ENCODE assay signal across 8 cellular contexts in the genomic region with DNA sequence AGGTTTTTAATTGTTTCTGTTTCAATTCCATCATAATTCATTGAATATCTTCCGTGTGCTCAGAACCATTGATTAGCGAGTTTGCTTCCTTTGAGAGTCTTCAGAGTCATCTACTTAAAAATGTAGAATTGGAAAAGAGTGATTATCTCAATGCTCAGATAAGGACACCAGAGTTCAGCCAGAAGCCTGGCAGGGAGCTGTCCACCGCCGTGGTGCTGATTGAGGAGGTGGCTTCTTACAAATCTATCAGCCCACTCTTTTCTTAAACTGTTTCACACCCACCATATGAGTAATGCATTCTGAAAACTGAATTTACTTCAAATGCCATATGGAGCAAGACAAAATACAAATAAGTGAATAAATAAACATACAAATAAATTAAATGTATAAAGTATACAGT.
DNase-seq lines count a peak whose midpoint lies in the region; ATAC-seq, FAIRE-seq and TF ChIP-seq lines count a peak whose summit lies in the region.

No MANE protein-coding gene starts in this region.

- TF ChIP-seq POLR2A in GM12878 (IDR thresholded peaks at IDR 0.05; ENCODE audit: low read depth, low read length) (no peak), right lobe of liver (IDR thresholded peaks at IDR 0.05) (no peak)

- TF ChIP-seq RAD21 in Ishikawa (IDR thresholded peaks at IDR 0.05; ENCODE audit: low read depth): no peak
- no peak for TF ChIP-seq RAD21 in GM12878 (IDR thresholded peaks at IDR 0.05; ENCODE audit: insufficient read depth, low read depth, low read length)

- CTCF ChIA-PET in GM12878 (lab: Yijun Ruan, JAX): no interaction called here

- TF ChIP-seq EP300 in Ishikawa (IDR thresholded peaks at IDR 0.05; ENCODE audit: borderline replicate concordance) (no peak), GM12878 (IDR thresholded peaks at IDR 0.05; ENCODE audit: borderline replicate concordance in 1 of 2, control insufficient read depth in 1 of 2, low read depth in 2 of 2, low read length in 2 of 2) (no peak)

- no peak overlapping the region for H3K4me2 ChIP-seq in GM12878 (ENCODE audit: control insufficient read depth, insufficient read depth)

- 0% methylated on average over 4 of the region's 4 CpGs for WGBS in GM12878 (ENCODE audit: insufficient coverage, insufficient replicate concordance, low lambda C conversion rate, missing lambda C conversion rate)
- WGBS in right lobe of liver (ENCODE audit: insufficient coverage, low coverage, low lambda C conversion rate, missing lambda C conversion rate): 35% methylated on average over 4 of the region's 4 CpGs

- no peaks in the 10 kb centered on the region for H4K20me1 ChIP-seq in GM12878 (ENCODE audit: control insufficient read depth, insufficient read depth)

- no peak for FAIRE-seq in GM12878 (lab: Jason Lieb, UNC)

- SMC1A ChIA-PET in GM12878 (lab: Charles Lee; ENCODE audit: uncharacterized antibody, unreplicated experiment): no interaction called here

- intact Hi-C loops in GM12878 (cut with micrococcal nuclease; ENCODE audit: unreplicated experiment): no loop called here
- intact Hi-C loops in right lobe of liver (cut with DNase I): no loop called here

- DNase-seq in AG10803 (ENCODE audit: low read depth) (peak; percentile 49), GM12878 (ENCODE audit: low read depth, low spot score) (no peak), right lobe of liver (peak in 1 of 3 donors; percentile 51), NCI-H2171 treated with DMSO at 0.1 percent for 48 hours (lab: John Stamatoyannopoulos, UW) (no peak), germinal center (ENCODE audit: low spot score) (no peak), NCI-H2107 (lab: John Stamatoyannopoulos, UW) (no peak)

- H3K27me3 ChIP-seq in GM12878 (replicated peaks in 1 of 2; ENCODE audit: control insufficient read depth in 2 of 2, insufficient read depth in 2 of 2, low read length in 1 of 2) (no peaks in the 10 kb centered on the region), right lobe of liver (no peaks in the 10 kb centered on the region)

- no peaks in the 10 kb centered on the region for H3K4me1 ChIP-seq in GM12878 (ENCODE audit: control insufficient read depth, insufficient read depth, low read length)
- H3K4me1 ChIP-seq in right lobe of liver: no peaks in the 10 kb centered on the region

- no peak overlapping the region for H2AFZ ChIP-seq in GM12878 (ENCODE audit: control insufficient read depth, low read depth, low read length)

- no peak overlapping the region for H3K27ac ChIP-seq in GM12878 (ENCODE audit: control insufficient read depth, insufficient read depth)
- H3K27ac ChIP-seq in right lobe of liver: no peak overlapping the region

- no TSS peak for BruUV-seq in GM12878 (replicated peaks; lab: Mats Ljungman, UMichigan)

- no peak overlapping the region for H3K9ac ChIP-seq in GM12878 (ENCODE audit: control insufficient read depth, insufficient read depth, low read length)

- POLR2A ChIA-PET in GM12878 (lab: Charles Lee): no interaction called here

- RAD21 ChIA-PET in GM12878 (lab: Charles Lee; ENCODE audit: unreplicated experiment): no interaction called here

- in situ Hi-C loops in GM12878 (cut with MboI): no loop called here

- H3K4me3 ChIP-seq in AG10803 (ENCODE audit: low read length) (no peak overlapping the region), GM12878 (no peak overlapping the region), right lobe of liver (no peak overlapping the region)

- ATAC-seq in GM12878 (no peak), right lobe of liver (peak in 3 of 4 donors; percentile 45 to 47 (median 47)), GM19463 (IDR thresholded peaks at IDR 0.05; ENCODE audit: unreplicated experiment) (no peak)

- H3K79me2 ChIP-seq in GM12878 (ENCODE audit: control insufficient read depth, insufficient read depth, low read length): no peaks in the 10 kb centered on the region

- H3K36me3 ChIP-seq in GM12878 (ENCODE audit: control insufficient read depth in 2 of 2, insufficient read depth in 2 of 2, low read length in 1 of 2) (no peaks in the 10 kb centered on the region), right lobe of liver (peaks cover 0 to under 1% (median 0%) of the 10 kb centered on the region in 4 donors)

- no peak for TF ChIP-seq CTCF in AG10803 (conservative IDR thresholded peaks at IDR 0.05; ENCODE audit: low read length)
- no peak for TF ChIP-seq CTCF in GM12878 (IDR thresholded peaks at IDR 0.05 in 2 of 3, conservative IDR thresholded peaks at IDR 0.05 in 1 of 3; ENCODE audit: control insufficient read depth in 2 of 3, extremely low read depth in 1 of 3, insufficient read depth in 1 of 3, low read depth in 3 of 3, low read length in 3 of 3)
- no peak for TF ChIP-seq CTCF in right lobe of liver (IDR thresholded peaks at IDR 0.05)

- H3K9me3 ChIP-seq in GM12878 (replicated peaks; ENCODE audit: control insufficient read depth, insufficient read depth, low read length): no peaks in the 10 kb centered on the region; the same call in 2 of the 3 replicates
- no peaks in the 10 kb centered on the region for H3K9me3 ChIP-seq in right lobe of liver

TF ChIP-seq in Ishikawa, 13 proteins besides CTCF, POLR2A, EP300 and RAD21:
- TF ChIP-seq ZBTB7A (IDR thresholded peaks at IDR 0.05; ENCODE audit: low read depth) (no peak), YY1 (IDR thresholded peaks at IDR 0.05; ENCODE audit: low read depth) (no peak), NFIC (IDR thresholded peaks at IDR 0.05) (no peak)
- TF ChIP-seq, protein P1, sequence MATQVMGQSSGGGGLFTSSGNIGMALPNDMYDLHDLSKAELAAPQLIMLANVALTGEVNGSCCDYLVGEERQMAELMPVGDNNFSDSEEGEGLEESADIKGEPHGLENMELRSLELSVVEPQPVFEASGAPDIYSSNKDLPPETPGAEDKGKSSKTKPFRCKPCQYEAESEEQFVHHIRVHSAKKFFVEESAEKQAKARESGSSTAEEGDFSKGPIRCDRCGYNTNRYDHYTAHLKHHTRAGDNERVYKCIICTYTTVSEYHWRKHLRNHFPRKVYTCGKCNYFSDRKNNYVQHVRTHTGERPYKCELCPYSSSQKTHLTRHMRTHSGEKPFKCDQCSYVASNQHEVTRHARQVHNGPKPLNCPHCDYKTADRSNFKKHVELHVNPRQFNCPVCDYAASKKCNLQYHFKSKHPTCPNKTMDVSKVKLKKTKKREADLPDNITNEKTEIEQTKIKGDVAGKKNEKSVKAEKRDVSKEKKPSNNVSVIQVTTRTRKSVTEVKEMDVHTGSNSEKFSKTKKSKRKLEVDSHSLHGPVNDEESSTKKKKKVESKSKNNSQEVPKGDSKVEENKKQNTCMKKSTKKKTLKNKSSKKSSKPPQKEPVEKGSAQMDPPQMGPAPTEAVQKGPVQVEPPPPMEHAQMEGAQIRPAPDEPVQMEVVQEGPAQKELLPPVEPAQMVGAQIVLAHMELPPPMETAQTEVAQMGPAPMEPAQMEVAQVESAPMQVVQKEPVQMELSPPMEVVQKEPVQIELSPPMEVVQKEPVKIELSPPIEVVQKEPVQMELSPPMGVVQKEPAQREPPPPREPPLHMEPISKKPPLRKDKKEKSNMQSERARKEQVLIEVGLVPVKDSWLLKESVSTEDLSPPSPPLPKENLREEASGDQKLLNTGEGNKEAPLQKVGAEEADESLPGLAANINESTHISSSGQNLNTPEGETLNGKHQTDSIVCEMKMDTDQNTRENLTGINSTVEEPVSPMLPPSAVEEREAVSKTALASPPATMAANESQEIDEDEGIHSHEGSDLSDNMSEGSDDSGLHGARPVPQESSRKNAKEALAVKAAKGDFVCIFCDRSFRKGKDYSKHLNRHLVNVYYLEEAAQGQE (IDR thresholded peaks at IDR 0.05; ENCODE audit: low read depth): peak; percentile 98

TF ChIP-seq in GM12878, 131 proteins besides CTCF, POLR2A, EP300 and RAD21:
- TF ChIP-seq, protein P2, sequence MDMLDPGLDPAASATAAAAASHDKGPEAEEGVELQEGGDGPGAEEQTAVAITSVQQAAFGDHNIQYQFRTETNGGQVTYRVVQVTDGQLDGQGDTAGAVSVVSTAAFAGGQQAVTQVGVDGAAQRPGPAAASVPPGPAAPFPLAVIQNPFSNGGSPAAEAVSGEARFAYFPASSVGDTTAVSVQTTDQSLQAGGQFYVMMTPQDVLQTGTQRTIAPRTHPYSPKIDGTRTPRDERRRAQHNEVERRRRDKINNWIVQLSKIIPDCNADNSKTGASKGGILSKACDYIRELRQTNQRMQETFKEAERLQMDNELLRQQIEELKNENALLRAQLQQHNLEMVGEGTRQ (IDR thresholded peaks at IDR 0.05; ENCODE audit: borderline replicate concordance, low read depth, low read length): no peak
- no peak for TF ChIP-seq LARP7 (IDR thresholded peaks at IDR 0.05)
- TF ChIP-seq CHD4 (IDR thresholded peaks at IDR 0.05): no peak
- TF ChIP-seq, protein P1 (IDR thresholded peaks at IDR 0.05; ENCODE audit: low read depth, low read length): peak; percentile 85
- TF ChIP-seq HDAC2 (IDR thresholded peaks at IDR 0.05): no peak
- no peak for TF ChIP-seq PAX5 (IDR thresholded peaks at IDR 0.05; ENCODE audit: borderline replicate concordance, low read depth, low read length)
- no peak for TF ChIP-seq NR2C2 (IDR thresholded peaks at IDR 0.05; ENCODE audit: borderline replicate concordance, control insufficient read depth, insufficient read length, low read depth)
- TF ChIP-seq POLR2AphosphoS2 (IDR thresholded peaks at IDR 0.05; ENCODE audit: low read depth, low read length): no peak

Comparison
In these comparisons a context has a peak if more than half of its experiments do, and no peak if none do; other contexts are left out.
1. ATAC-seq: peak in right lobe of liver (3 of 4); none in GM12878 (single experiment) and GM19463 (single experiment).